ENCODE assay signal across 18 cellular contexts in the genomic region with DNA sequence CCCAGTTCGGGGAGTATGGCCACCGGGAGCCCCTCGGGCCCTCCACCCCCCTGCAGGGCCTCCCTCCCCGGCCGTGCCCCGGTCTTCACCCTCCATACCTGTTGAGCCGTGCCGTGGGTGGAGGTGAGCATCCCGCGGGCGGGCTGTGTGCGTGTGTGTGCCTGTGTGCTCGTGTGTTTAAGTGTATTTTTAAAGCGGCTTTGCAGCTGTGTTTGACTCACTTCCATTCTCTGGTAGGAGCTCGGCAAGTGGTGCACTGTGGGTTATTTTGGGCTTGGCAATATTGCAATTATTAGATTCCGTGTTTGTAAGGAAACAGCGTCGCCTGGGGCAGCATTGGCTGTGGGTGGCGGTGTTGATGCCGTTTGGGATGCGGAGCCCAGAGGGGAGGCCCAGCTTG. TPM values are rescaled to one million over a fixed set of nuclear protein-coding genes. Genes with fewer than 3 reads are reported as not detected.
DNase-seq lines count a peak whose midpoint lies in the region; ATAC-seq, FAIRE-seq and TF ChIP-seq lines count a peak whose summit lies in the region.
"Had no signal": no experiment of that assay in that cellular context is flagged by ENCODE, and none has a peak within 500 bp of the region (broad histone marks: within the 10 kb centered on the region; RNA-seq: fewer than 3 reads in every experiment).

No MANE protein-coding gene starts in this region.

- H3K9me1 ChIP-seq in keratinocyte (ENCODE audit: control insufficient read depth, extremely low read depth, insufficient read depth, low read length) = peaks cover 3% of the 10 kb centered on the region

- 53 to 55% methylated on average over 21 of the region's 21 CpGs for WGBS in aorta, 2 donors

- peak overlapping the region; percentile 3 for H3K4me2 ChIP-seq in keratinocyte (ENCODE audit: control insufficient read depth, extremely low read depth, insufficient read depth, low read depth, low read length)

- H3K27ac ChIP-seq in keratinocyte (ENCODE audit: control insufficient read depth, insufficient read depth, low read length) = no peak overlapping the region
- no peak overlapping the region for H3K27ac ChIP-seq in kidney (ENCODE audit: low read depth in 2 of 2, low read length in 2 of 2)
- no peak overlapping the region for H3K27ac ChIP-seq in aorta (ENCODE audit: low read depth in 1 of 2, low read length in 2 of 2)
- no peak overlapping the region for H3K27ac ChIP-seq in left lung
- H3K27ac ChIP-seq: Peyer's patch had no signal

- ATAC-seq in aorta (ENCODE audit: low FRiP score) (no peak), left lung (no peak)
- ATAC-seq: HepG2 had no signal

- H3K4me3 Mint-ChIP-seq in brain = peak overlapping the region in 1 of 5 experiments; percentile 2
- H3K4me3 Mint-ChIP-seq: B cell had no signal

- no peaks in the 10 kb centered on the region for H3K27me3 ChIP-seq in keratinocyte (ENCODE audit: control insufficient read depth, extremely low read depth, insufficient read depth, low read length)
- H3K27me3 ChIP-seq in aorta (ENCODE audit: control insufficient read depth in 1 of 2, insufficient read depth in 2 of 2, low read length in 1 of 2) = no peaks in the 10 kb centered on the region
- peaks cover 0 to 86% of the 10 kb centered on the region in 2 donors for H3K27me3 ChIP-seq in left lung
- H3K27me3 ChIP-seq: Peyer's patch had no signal

- no peak for TF ChIP-seq CTCF in brain (conservative IDR thresholded peaks at IDR 0.05)
- no peak for TF ChIP-seq CTCF in keratinocyte (optimal IDR thresholded peaks at IDR 0.05 in 1 of 3, IDR thresholded peaks at IDR 0.05 in 1 of 3, conservative IDR thresholded peaks at IDR 0.05 in 1 of 3; ENCODE audit: extremely low read depth in 1 of 3, insufficient read depth in 2 of 3, low read length in 3 of 3)
- TF ChIP-seq CTCF in kidney (IDR thresholded peaks at IDR 0.05; ENCODE audit: borderline replicate concordance, extremely low read depth, insufficient read depth) = no peak
- TF ChIP-seq CTCF in left lung (IDR thresholded peaks at IDR 0.05) = no peak

- H3K9me3 Mint-ChIP-seq in brain = peaks cover 0 to 2% (median 0%) of the 10 kb centered on the region in 5 experiments

- peaks cover 35% of the 10 kb centered on the region for H3K4me1 Mint-ChIP-seq in brain
- H3K4me1 Mint-ChIP-seq: B cell had no signal

- FAIRE-seq in keratinocyte (lab: Jason Lieb, UNC) (peak; percentile 87), kidney (lab: Jason Lieb, UNC) (no peak), HTR-8/SVneo (lab: Jason Lieb, UNC) (no peak)
- FAIRE-seq: H54, HepG2 had no signal

- H3K79me2 ChIP-seq in keratinocyte (ENCODE audit: control insufficient read depth, insufficient read depth, low read length) = peaks cover 93% of the 10 kb centered on the region

- H3K36me3 ChIP-seq in keratinocyte (ENCODE audit: control insufficient read depth in 2 of 2, extremely low read depth in 1 of 2, insufficient read depth in 2 of 2, low read length in 2 of 2) (peaks cover 3 to 11% of the 10 kb centered on the region in 2 experiments), kidney (ENCODE audit: control insufficient read depth in 1 of 2, insufficient read depth in 2 of 2, low read length in 2 of 2) (no peaks in the 10 kb centered on the region), aorta (ENCODE audit: control insufficient read depth in 1 of 2, insufficient read depth in 2 of 2, low read length in 1 of 2) (no peaks in the 10 kb centered on the region), left lung (no peaks in the 10 kb centered on the region)
- H3K36me3 ChIP-seq: Peyer's patch had no signal

- H3K4me1 ChIP-seq in keratinocyte (ENCODE audit: control insufficient read depth, extremely low read depth, insufficient read depth, low read length) (peaks cover 49% of the 10 kb centered on the region), kidney (ENCODE audit: control insufficient read depth in 1 of 2, insufficient read depth in 1 of 2, low read depth in 1 of 2, low read length in 2 of 2) (no peaks in the 10 kb centered on the region), aorta (ENCODE audit: control insufficient read depth in 1 of 2, insufficient read depth in 2 of 2, low read length in 2 of 2) (no peaks in the 10 kb centered on the region), left lung (peaks cover 0 to 5% of the 10 kb centered on the region in 2 donors)
- H3K4me1 ChIP-seq: Peyer's patch had no signal

- H3K9me3 ChIP-seq in keratinocyte (ENCODE audit: control insufficient read depth, low read depth, low read length) (no peaks in the 10 kb centered on the region), kidney (ENCODE audit: control insufficient read depth in 1 of 2, low read length in 2 of 2) (no peaks in the 10 kb centered on the region), aorta (ENCODE audit: control insufficient read depth, low read length) (no peaks in the 10 kb centered on the region), left lung (no peaks in the 10 kb centered on the region)
- H3K9me3 ChIP-seq: Peyer's patch had no signal

- H3K4me3 ChIP-seq in keratinocyte (ENCODE audit: control insufficient read depth in 2 of 3, extremely low read depth in 1 of 3, insufficient read depth in 2 of 3, low read depth in 1 of 3, low read length in 3 of 3) (no peak overlapping the region), kidney (ENCODE audit: low read length in 2 of 2) (no peak overlapping the region), aorta (ENCODE audit: low read length in 2 of 2) (no peak overlapping the region), left lung (no peak overlapping the region)
- H3K4me3 ChIP-seq: Peyer's patch had no signal

- intact Hi-C loops in kidney (cut with DNase I) (no loop called here), aorta (cut with DNase I) (no loop called here), left lung (cut with DNase I) (no loop called here)

- no peak overlapping the region for H2AFZ ChIP-seq in keratinocyte (ENCODE audit: control insufficient read depth, low read length)

- H4K20me1 ChIP-seq in keratinocyte (ENCODE audit: control insufficient read depth, extremely low read depth, insufficient read depth, low read length) = peaks cover 28% of the 10 kb centered on the region

- DNase-seq in COLO668 (lab: John Stamatoyannopoulos, UW; ENCODE audit: unreplicated experiment) (peak; percentile 37), MV-4-11 (lab: John Stamatoyannopoulos, UW) (peak; percentile 16), keratinocyte (ENCODE audit: low read depth, low spot score) (no peak), kidney (no peak), aorta (no peak), left lung (no peak), HTR-8/SVneo (ENCODE audit: insufficient read length, low spot score) (no peak)
- DNase-seq: ACHN, DMS153, NCI-H1694 treated with DMSO at 0.1 percent for 48 hours, NCI-H2171, NCI-H446 treated with DMSO at 0.1 percent for 48 hours, NCI-H82, Peyer's patch had no signal

- H3K9ac ChIP-seq in keratinocyte (ENCODE audit: control insufficient read depth, extremely low read depth, insufficient read depth, low read length) (no peak overlapping the region), kidney (ENCODE audit: low read length in 2 of 2) (no peak overlapping the region)

- no peaks in the 10 kb centered on the region for H3K27me3 Mint-ChIP-seq in brain

- H3K36me3 Mint-ChIP-seq in brain = no peaks in the 10 kb centered on the region

- H3K27ac Mint-ChIP-seq in brain = peak overlapping the region in 4 of 5 experiments; percentile 64 to 84 (median 70)
- H3K27ac Mint-ChIP-seq: B cell had no signal

- dilution Hi-C loops in keratinocyte (cut with MboI; ENCODE audit: extremely low pct_ligation_motif_present, low sequenced_read_pairs) = no loop called here

RNA-seq across cellular contexts. Expression of gene PLCH2, which starts 20.3 kb away (rescaled TPM):
- polyA plus RNA-seq in brain (ENCODE audit: insufficient read depth, low read depth, low replicate concordance) (5.5 TPM), keratinocyte (57.4 to 74.0 TPM (median 66.3 TPM) in 3 replicates), kidney (ENCODE audit: insufficient read depth, low read depth, low replicate concordance) (7.4 TPM), aorta (not detected)
- polyA plus RNA-seq in keratinocyte (2011; ENCODE audit: low read depth) = 17.9 TPM
- polyA plus RNA-seq in keratinocyte (2011; cell fraction: cytosol; rRNA removed) = 24.2 and 50.6 TPM in 2 replicates
- polyA plus RNA-seq in keratinocyte (2011; cell fraction: nucleus; rRNA removed) = 215 and 298 TPM in 2 replicates
- polyA plus RNA-seq in keratinocyte (2012; ENCODE audit: low replicate concordance) = 46.5 and 86.1 TPM in 2 replicates
- 57.0 to 77.1 TPM (median 64.7 TPM) in 3 replicates for polyA minus RNA-seq in keratinocyte
- polyA minus RNA-seq in keratinocyte (2011; cell fraction: cytosol; rRNA and poly(A)+ RNA removed) = 123 TPM
- polyA minus RNA-seq in keratinocyte (2011; cell fraction: nucleus; rRNA and poly(A)+ RNA removed) = 170 and 173 TPM in 2 replicates
- total RNA-seq in kidney (8.7 TPM), aorta (1 to 10 TPM in 1 of 2 donors, under 1 TPM in 1; 0.71 to 1.6 TPM), left lung (1 to 10 TPM in 1 of 2 donors, under 1 TPM in 1; 0.67 to 1.3 TPM)

RNA-seq across cellular contexts. Expression of gene PEX10, which starts 43.4 kb away (rescaled TPM):
- polyA plus RNA-seq in brain (ENCODE audit: insufficient read depth, low read depth, low replicate concordance) (39.1 TPM), keratinocyte (13.8 to 17.6 TPM (median 17.0 TPM) in 3 replicates), kidney (ENCODE audit: insufficient read depth, low read depth, low replicate concordance) (26.8 TPM), aorta (10 to 100 TPM in 1 of 2 donors, 1 to 10 TPM in 1; 4.0 to 15.3 TPM)
- 3.0 TPM for polyA plus RNA-seq in keratinocyte (2011; ENCODE audit: low read depth)
- 9.6 and 17.7 TPM in 2 replicates for polyA plus RNA-seq in keratinocyte (2011; cell fraction: cytosol; rRNA removed)
- polyA plus RNA-seq in keratinocyte (2011; cell fraction: nucleus; rRNA removed) = 10.6 and 14.8 TPM in 2 replicates
- polyA plus RNA-seq in keratinocyte (2012; ENCODE audit: low replicate concordance) = 7.6 and 16.4 TPM in 2 replicates
- polyA minus RNA-seq in keratinocyte = 7.5 to 12.8 TPM (median 8.0 TPM) in 3 replicates
- 25.1 TPM for polyA minus RNA-seq in keratinocyte (2011; cell fraction: cytosol; rRNA and poly(A)+ RNA removed)
- polyA minus RNA-seq in keratinocyte (2011; cell fraction: nucleus; rRNA and poly(A)+ RNA removed) = 6.6 and 7.2 TPM in 2 replicates
- total RNA-seq in kidney (25.6 TPM), aorta (10 to 100 TPM in 1 of 2 donors, 1 to 10 TPM in 1; 9.8 to 13.1 TPM), left lung (10 to 100 TPM; 14.3 to 16.3 TPM)

Comparison
In these comparisons a context has a peak if more than half of its experiments do, and no peak if none do; other contexts are left out.
1. DNase-seq: peak in COLO668 (single experiment) and MV-4-11 (single experiment); none in keratinocyte (single experiment), kidney (single experiment), aorta (0 of 2), left lung (0 of 2) and HTR-8/SVneo (single experiment).